Comparison of ENCODE assay signal across 15 cellular contexts in the genomic region with DNA sequence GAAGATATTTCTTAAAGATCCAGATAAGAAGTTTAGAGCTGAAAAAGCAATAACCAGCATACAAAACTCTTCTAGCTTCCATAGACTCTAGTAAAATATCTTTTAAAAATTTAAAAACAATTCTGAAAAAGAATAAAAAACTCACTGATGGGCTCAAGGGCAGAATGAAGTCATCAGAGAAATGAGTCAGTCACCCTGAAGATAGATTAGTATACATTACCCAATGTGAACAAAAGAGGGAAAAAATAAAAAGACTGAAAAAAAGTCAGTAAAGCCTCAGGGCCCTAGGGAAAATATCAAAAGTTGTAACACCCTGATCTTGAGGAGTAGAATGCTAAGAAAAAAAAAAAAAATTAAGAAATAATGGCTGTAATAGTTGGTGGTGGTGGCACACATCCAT. TPM values are rescaled to one million over a fixed set of nuclear protein-coding genes. Genes with fewer than 3 reads are reported as not detected.
A peak's percentile ranks its signal among the peaks of the same experiment; 100 is the strongest.
DNase-seq lines count a peak whose midpoint lies in the region; ATAC-seq, FAIRE-seq and TF ChIP-seq lines count a peak whose summit lies in the region.
"Had no signal": no experiment of that assay in that cellular context is flagged by ENCODE, and none has a peak within 500 bp of the region (broad histone marks: within the 10 kb centered on the region; RNA-seq: fewer than 3 reads in every experiment).

No MANE protein-coding gene starts in this region.

- DNase-seq in EH (ENCODE audit: low read depth) (peak; percentile 39), IMR-90 (peak; percentile 41), endothelial cell of umbilical vein (ENCODE audit: low read depth, low spot score) (no peak), hepatocyte (ENCODE audit: low spot score) (no peak), brain microvascular endothelial cell (no peak)
- DNase-seq: AML-193, Caco-2, NCI-H1092, NCI-H1694, NCI-H446 had no signal

- H2AK5ac ChIP-seq in IMR-90 (ENCODE audit: low read depth, low read length): no peak overlapping the region

- ATAC-seq in IMR-90 (ENCODE audit: low read depth) (peak; percentile 35; the same call in 1 of the 2 replicates), HG03457 (IDR thresholded peaks at IDR 0.05; ENCODE audit: unreplicated experiment) (no peak)
- no peak for ATAC-seq in activated CD4-positive, CD25-positive, alpha-beta regulatory T cell treated with anti-CD3 and anti-CD28 coated beads, Interleukin-2, amount 50 U/mL, for 24 hours
- ATAC-seq: A549 had no signal

- no peak overlapping the region for H2AFZ ChIP-seq in IMR-90 (replicated peaks; ENCODE audit: low read length, poor library complexity)
- H2AFZ ChIP-seq in endothelial cell of umbilical vein (ENCODE audit: low read depth, low read length): no peak overlapping the region
- no peak overlapping the region for H2AFZ ChIP-seq in hepatocyte

- H3K79me2 ChIP-seq in endothelial cell of umbilical vein (ENCODE audit: control insufficient read depth, insufficient read depth, low read length) (no peaks in the 10 kb centered on the region), hepatocyte (peaks cover 7% of the 10 kb centered on the region)

- no peak overlapping the region for H4K91ac ChIP-seq in IMR-90 (ENCODE audit: insufficient read depth, low read depth, low read length)

- no peak for TF ChIP-seq RAD21 in IMR-90 (IDR thresholded peaks at IDR 0.05; ENCODE audit: low read length)

- H3K9me1 ChIP-seq in IMR-90 (ENCODE audit: insufficient read depth, low read length) (peaks cover 5% of the 10 kb centered on the region; the same call in 1 of the 2 replicates), endothelial cell of umbilical vein (replicated peaks; ENCODE audit: control insufficient read depth, extremely low read depth, insufficient read depth, low read length) (no peaks in the 10 kb centered on the region)

- no peak overlapping the region for H3K9ac ChIP-seq in IMR-90 (ENCODE audit: low read depth, low read length)
- no peak overlapping the region for H3K9ac ChIP-seq in endothelial cell of umbilical vein (replicated peaks; ENCODE audit: extremely low read depth, insufficient read depth, low read length)

- CTCF ChIA-PET in IMR-90 (lab: Yijun Ruan, JAX): interaction anchor here (0.6 kb wide), 1 partner anchor 1664 kb away, joined by 4 read pairs; no protein-coding TSS in a partner anchor
- CTCF ChIA-PET in endothelial cell of umbilical vein (lab: Charles Lee): interaction anchor here (1.5 to 1.7 kb wide), 2 partner anchors 14 to 17 kb away, joined by 3 to 6 read pairs; no protein-coding TSS in a partner anchor

- no peak overlapping the region for H4K8ac ChIP-seq in IMR-90 (ENCODE audit: low read depth in 2 of 2, low read length in 2 of 2)

- H3K9me3 ChIP-seq in IMR-90 (ENCODE audit: control insufficient read depth, insufficient read depth, low read length) (no peaks in the 10 kb centered on the region), endothelial cell of umbilical vein (replicated peaks; ENCODE audit: control insufficient read depth, insufficient read depth, low read length) (no peaks in the 10 kb centered on the region), hepatocyte (ENCODE audit: low read depth) (no peaks in the 10 kb centered on the region)

- TF ChIP-seq CTCF in IMR-90 (conservative IDR thresholded peaks at IDR 0.05; ENCODE audit: low read depth, low read length): no peak
- TF ChIP-seq CTCF in endothelial cell of umbilical vein (IDR thresholded peaks at IDR 0.05; ENCODE audit: extremely low read depth in 1 of 2, insufficient read depth in 1 of 2, low read depth in 1 of 2, low read length in 2 of 2): no peak
- no peak for TF ChIP-seq CTCF in hepatocyte (IDR thresholded peaks at IDR 0.05; ENCODE audit: poor library complexity)
- no peak for TF ChIP-seq CTCF in brain microvascular endothelial cell (IDR thresholded peaks at IDR 0.05; ENCODE audit: low read depth, low read length, missing control alignments)

- no peak overlapping the region for H3K23ac ChIP-seq in IMR-90 (ENCODE audit: low read depth, low read length)

- H3K14ac ChIP-seq in IMR-90 (replicated peaks; ENCODE audit: low read depth, low read length): no peak overlapping the region

- POLR2A ChIA-PET in IMR-90 (lab: Charles Lee; ENCODE audit: unreplicated experiment) (no interaction called here), endothelial cell of umbilical vein (lab: Charles Lee) (no interaction called here)

- H4K5ac ChIP-seq in IMR-90 (ENCODE audit: low read depth, low read length): no peak overlapping the region

- H3K27ac ChIP-seq in IMR-90 (ENCODE audit: insufficient read depth, low read length): no peak overlapping the region
- no peak overlapping the region for H3K27ac ChIP-seq in endothelial cell of umbilical vein (ENCODE audit: insufficient read depth, low read depth, low read length)
- peak overlapping the region; percentile 7 for H3K27ac ChIP-seq in hepatocyte
- no peak overlapping the region for H3K27ac ChIP-seq in brain microvascular endothelial cell
- H3K27ac ChIP-seq: A549 had no signal

- H3K18ac ChIP-seq in IMR-90 (ENCODE audit: low read depth, low read length): no peak overlapping the region

- no peak overlapping the region for H2BK15ac ChIP-seq in IMR-90 (ENCODE audit: low read depth, low read length)

- no peak overlapping the region for H3K4me3 ChIP-seq in IMR-90 (ENCODE audit: insufficient read depth, low read depth, low read length)
- no peak overlapping the region for H3K4me3 ChIP-seq in endothelial cell of umbilical vein (replicated peaks in 1 of 3; ENCODE audit: insufficient read depth in 1 of 3, low read depth in 1 of 3, low read length in 3 of 3)
- H3K4me3 ChIP-seq in hepatocyte: no peak overlapping the region
- H3K4me3 ChIP-seq in brain microvascular endothelial cell (ENCODE audit: low read depth, low read length): no peak overlapping the region
- H3K4me3 ChIP-seq: A549 had no signal

- intact Hi-C loops in IMR-90 (cut with micrococcal nuclease) (no loop called here), endothelial cell of umbilical vein (cut with micrococcal nuclease) (no loop called here)

- no peak overlapping the region for H3K56ac ChIP-seq in IMR-90 (ENCODE audit: extremely low read depth, insufficient read depth, low read length)

- dilution Hi-C loops in IMR-90 (cut with HindIII; ENCODE audit: low sequenced_read_pairs, unreplicated experiment): no loop called here
- dilution Hi-C loops in endothelial cell of umbilical vein (cut with MboI; ENCODE audit: extremely low pct_ligation_motif_present, low sequenced_read_pairs): no loop called here

- no peaks in the 10 kb centered on the region for H3K4me1 ChIP-seq in IMR-90 (ENCODE audit: control insufficient read depth, insufficient read depth, low read length)
- H3K4me1 ChIP-seq in endothelial cell of umbilical vein (ENCODE audit: control insufficient read depth, extremely low read depth, insufficient read depth, low read length): no peaks in the 10 kb centered on the region
- peaks cover 2% of the 10 kb centered on the region for H3K4me1 ChIP-seq in hepatocyte (ENCODE audit: insufficient read depth)
- H3K4me1 ChIP-seq: A549 had no signal

- H3K9me2 ChIP-seq in hepatocyte (replicated peaks; ENCODE audit: insufficient read depth): no peaks in the 10 kb centered on the region

- H3K4ac ChIP-seq in IMR-90 (ENCODE audit: low read depth, low read length): no peak overlapping the region

- H3K79me1 ChIP-seq in IMR-90 (ENCODE audit: low read depth in 1 of 2, low read length in 2 of 2): peaks cover 4 to 9% of the 10 kb centered on the region in 2 experiments; a peak in 2 of 4 replicates

- no peak overlapping the region for H2BK5ac ChIP-seq in IMR-90 (ENCODE audit: low read depth, low read length, poor library complexity, severe bottlenecking)

- H3K27me3 ChIP-seq in IMR-90 (ENCODE audit: control insufficient read depth, insufficient read depth, low read length) (no peaks in the 10 kb centered on the region), endothelial cell of umbilical vein (ENCODE audit: control insufficient read depth in 2 of 2, insufficient read depth in 2 of 2, low read length in 2 of 2) (no peaks in the 10 kb centered on the region), hepatocyte (no peaks in the 10 kb centered on the region), brain microvascular endothelial cell (replicated peaks) (no peaks in the 10 kb centered on the region)

- H3K4me2 ChIP-seq in IMR-90 (ENCODE audit: low read depth, low read length): no peak overlapping the region
- no peak overlapping the region for H3K4me2 ChIP-seq in endothelial cell of umbilical vein (ENCODE audit: insufficient read depth, low read length)
- no peak overlapping the region for H3K4me2 ChIP-seq in hepatocyte
- H3K4me2 ChIP-seq: A549 had no signal

- no peaks in the 10 kb centered on the region for H4K20me1 ChIP-seq in IMR-90 (ENCODE audit: insufficient read depth, low read length)
- H4K20me1 ChIP-seq in endothelial cell of umbilical vein (replicated peaks; ENCODE audit: control insufficient read depth, extremely low read depth, insufficient read depth, low read length): no peaks in the 10 kb centered on the region
- no peaks in the 10 kb centered on the region for H4K20me1 ChIP-seq in hepatocyte (ENCODE audit: insufficient read depth, poor library complexity, severe bottlenecking)

- no peak overlapping the region for H2BK20ac ChIP-seq in IMR-90 (ENCODE audit: low read depth, low read length)

- no peak overlapping the region for H2BK120ac ChIP-seq in IMR-90 (ENCODE audit: low read depth, low read length)

- no peak for TF ChIP-seq POLR2A in IMR-90 (IDR thresholded peaks at IDR 0.05; ENCODE audit: low read depth, low read length)
- TF ChIP-seq POLR2A in endothelial cell of umbilical vein (IDR thresholded peaks at IDR 0.05; ENCODE audit: low read depth, low read length): no peak

- no peak overlapping the region for H2AK9ac ChIP-seq in IMR-90 (replicated peaks; ENCODE audit: low read depth, low read length, poor library complexity)

- BruUV-seq in IMR-90 (replicated peaks; lab: Mats Ljungman, UMichigan) (no TSS peak), endothelial cell of umbilical vein (replicated peaks; lab: Mats Ljungman, UMichigan) (no TSS peak)

- H3K36me3 ChIP-seq in IMR-90 (ENCODE audit: control insufficient read depth, insufficient read depth, low read length) (peaks cover 11% of the 10 kb centered on the region), endothelial cell of umbilical vein (ENCODE audit: control insufficient read depth in 2 of 2, extremely low read depth in 1 of 2, insufficient read depth in 2 of 2, low read length in 2 of 2) (no peaks in the 10 kb centered on the region), hepatocyte (replicated peaks; ENCODE audit: insufficient read depth, low read depth) (no peaks in the 10 kb centered on the region), brain microvascular endothelial cell (replicated peaks) (peaks cover 1% of the 10 kb centered on the region)

- in situ Hi-C loops in IMR-90 (cut with MboI; ENCODE audit: low sequenced_read_pairs): no loop called here
- in situ Hi-C loops in brain microvascular endothelial cell (cut with HindIII; ENCODE audit: low pct_ligation_motif_present, low sequenced_read_pairs): no loop called here

- FAIRE-seq in endothelial cell of umbilical vein (lab: Jason Lieb, UNC): no peak
- FAIRE-seq: GM12891, H54 had no signal

RNA-seq across cellular contexts. Expression of gene DET1, which starts 11.4 kb away (rescaled TPM):
- total RNA-seq in IMR-90 (2012; rRNA removed) (8.6 and 9.1 TPM in 2 replicates), endothelial cell of umbilical vein (5.1 and 5.2 TPM in 2 replicates), hepatocyte (7.2 and 11.5 TPM in 2 replicates)
- polyA plus RNA-seq in IMR-90 (2012; rRNA removed) (5.3 and 5.6 TPM in 2 replicates), endothelial cell of umbilical vein (5.5 and 5.6 TPM in 2 replicates), hepatocyte (4.0 and 6.5 TPM in 2 replicates)
- polyA plus RNA-seq in IMR-90 (2012; cell fraction: cytosol; rRNA removed): 2.5 and 3.8 TPM in 2 replicates
- polyA plus RNA-seq in IMR-90 (2012; cell fraction: nucleus; rRNA removed; ENCODE audit: low replicate concordance): 4.7 and 12.4 TPM in 2 replicates
- 3.6 and 4.0 TPM in 2 replicates for polyA plus RNA-seq in endothelial cell of umbilical vein (2011; cell fraction: cytosol; rRNA removed)
- 7.0 and 7.9 TPM in 2 replicates for polyA plus RNA-seq in endothelial cell of umbilical vein (2011; cell fraction: nucleus; rRNA removed)
- 1.8 and 3.2 TPM in 2 replicates for polyA plus RNA-seq in endothelial cell of umbilical vein (2012)
- 8.8 and 10.5 TPM in 2 replicates for polyA minus RNA-seq in endothelial cell of umbilical vein
- polyA minus RNA-seq in endothelial cell of umbilical vein (2011; cell fraction: cytosol; rRNA and poly(A)+ RNA removed): not detected
- polyA minus RNA-seq in endothelial cell of umbilical vein (2011; cell fraction: nucleus; rRNA and poly(A)+ RNA removed): 6.6 and 9.5 TPM in 2 replicates

Comparison
In these comparisons a context has a peak if more than half of its experiments do, and no peak if none do; other contexts are left out.
1. DNase-seq: peak in EH (single experiment) and IMR-90 (single experiment); none in endothelial cell of umbilical vein (single experiment), hepatocyte (single experiment) and brain microvascular endothelial cell (single experiment).